In genomic region chr4:2940267-2941137, GRCh38 we compare ENCODE assay signal across 14 cellular contexts. TPM values are rescaled to one million over a fixed set of nuclear protein-coding genes. Genes with fewer than 3 reads are reported as not detected.
DNase-seq lines count a peak whose midpoint lies in the region; ATAC-seq and TF ChIP-seq lines count a peak whose summit lies in the region.
"Had no signal": no experiment of that assay in that cellular context is flagged by ENCODE, and none has a peak within 500 bp of the region (broad histone marks: within the 10 kb centered on the region; RNA-seq: fewer than 3 reads in every experiment).

No MANE protein-coding gene starts in this region.

- DNase-seq in activated naive CD4-positive, alpha-beta T cell treated with anti-CD3 and anti-CD28 coated beads for 36 hours = no peak
- no peak for DNase-seq in activated naive CD4-positive, alpha-beta T cell treated with Interleukin-2 at 50 U/mL for 16 hours
- DNase-seq in WTC11 (ENCODE audit: low spot score) (no peak), left kidney (ENCODE audit: low read depth, low spot score) (peak; percentile 32), HPDE6-E6E7 (ENCODE audit: extremely low spot score) (no peak), DMS153 (lab: John Stamatoyannopoulos, UW) (no peak), NOMO-1 treated with DMSO at 0.1 percent for 48 hours (lab: John Stamatoyannopoulos, UW; ENCODE audit: unreplicated experiment) (no peak)
- DNase-seq in stimulated activated naive B cell treated with anti-CD40 and anti-IgM and Interleukin-4, amounts not matched to agents 10 μg/mL and 1 μg/mL and 100 μg/mL, for 72 hours = no peak
- DNase-seq: amniotic stem cell, cortex of kidney, NCI-H187, T-helper 1 cell had no signal

- no peak overlapping the region for H3K4me3 Mint-ChIP-seq in activated naive CD4-positive, alpha-beta T cell treated with anti-CD3 and anti-CD28 coated beads for 36 hours
- no peak overlapping the region for H3K4me3 Mint-ChIP-seq in WTC11
- H3K4me3 Mint-ChIP-seq in stimulated activated naive B cell treated with anti-CD40 and anti-IgM and Interleukin-4, amounts not matched to agents 10 μg/mL and 1 μg/mL and 100 μg/mL, for 72 hours = no peak overlapping the region
- H3K4me3 Mint-ChIP-seq: nephron had no signal

- intact Hi-C loops in activated naive CD4-positive, alpha-beta T cell treated with anti-CD3 and anti-CD28 coated beads for 36 hours (cut with micrococcal nuclease) = no loop called here

- POLR2A ChIA-PET in WTC11 (lab: Charles Lee) = interaction anchor here (1.0 kb wide), 1 partner anchor 17 kb away, joined by 3 read pairs; no protein-coding TSS in a partner anchor

- no peaks in the 10 kb centered on the region for H3K27me3 Mint-ChIP-seq in activated naive CD4-positive, alpha-beta T cell treated with anti-CD3 and anti-CD28 coated beads for 36 hours (ENCODE audit: low read depth)
- H3K27me3 Mint-ChIP-seq in WTC11 (ENCODE audit: low read depth) = no peaks in the 10 kb centered on the region
- no peaks in the 10 kb centered on the region for H3K27me3 Mint-ChIP-seq in stimulated activated naive B cell treated with anti-CD40 and anti-IgM and Interleukin-4, amounts not matched to agents 10 μg/mL and 1 μg/mL and 100 μg/mL, for 72 hours

- no peak for TF ChIP-seq CTCF in WTC11 (IDR thresholded peaks at IDR 0.05)

- CTCF ChIA-PET in activated naive CD4-positive, alpha-beta T cell treated with anti-CD3 and anti-CD28 coated beads for 36 hours (lab: Charles Lee) = interaction anchor here (0.7 kb wide), 1 partner anchor 13 kb away, joined by 3 read pairs; no protein-coding TSS in a partner anchor
- CTCF ChIA-PET in WTC11 (lab: Charles Lee) = no interaction called here

- H3K36me3 Mint-ChIP-seq in activated naive CD4-positive, alpha-beta T cell treated with anti-CD3 and anti-CD28 coated beads for 36 hours (ENCODE audit: low read depth) = peaks cover 49% of the 10 kb centered on the region
- H3K36me3 Mint-ChIP-seq in WTC11 = peaks cover 56% of the 10 kb centered on the region
- peaks cover 61 to 79% of the 10 kb centered on the region in 2 donors for H3K36me3 Mint-ChIP-seq in stimulated activated naive B cell treated with anti-CD40 and anti-IgM and Interleukin-4, amounts not matched to agents 10 μg/mL and 1 μg/mL and 100 μg/mL, for 72 hours

- no peak for ATAC-seq in WTC11
- ATAC-seq in stimulated activated naive B cell treated with anti-CD40 and anti-IgM and Interleukin-4, amounts not matched to agents 10 μg/mL and 1 μg/mL and 100 μg/mL, for 72 hours (replicated peaks) = no peak
- ATAC-seq: left lung had no signal

- peaks cover 37% of the 10 kb centered on the region for H3K4me1 Mint-ChIP-seq in activated naive CD4-positive, alpha-beta T cell treated with anti-CD3 and anti-CD28 coated beads for 36 hours (ENCODE audit: low read depth)
- H3K4me1 Mint-ChIP-seq in WTC11 = peaks cover 19% of the 10 kb centered on the region
- peaks cover 28 to 47% of the 10 kb centered on the region in 2 donors for H3K4me1 Mint-ChIP-seq in stimulated activated naive B cell treated with anti-CD40 and anti-IgM and Interleukin-4, amounts not matched to agents 10 μg/mL and 1 μg/mL and 100 μg/mL, for 72 hours

- H3K27ac Mint-ChIP-seq in activated naive CD4-positive, alpha-beta T cell treated with anti-CD3 and anti-CD28 coated beads for 36 hours = peak overlapping the region; percentile 65
- no peak overlapping the region; the same call in 1 of the 2 replicates for H3K27ac Mint-ChIP-seq in WTC11
- H3K27ac Mint-ChIP-seq in stimulated activated naive B cell treated with anti-CD40 and anti-IgM and Interleukin-4, amounts not matched to agents 10 μg/mL and 1 μg/mL and 100 μg/mL, for 72 hours = peak overlapping the region; percentile 82
- H3K27ac Mint-ChIP-seq: nephron had no signal

- H3K9me3 Mint-ChIP-seq in activated naive CD4-positive, alpha-beta T cell treated with anti-CD3 and anti-CD28 coated beads for 36 hours = no peaks in the 10 kb centered on the region
- no peaks in the 10 kb centered on the region for H3K9me3 Mint-ChIP-seq in WTC11
- H3K9me3 Mint-ChIP-seq in stimulated activated naive B cell treated with anti-CD40 and anti-IgM and Interleukin-4, amounts not matched to agents 10 μg/mL and 1 μg/mL and 100 μg/mL, for 72 hours = no peaks in the 10 kb centered on the region
- H3K9me3 Mint-ChIP-seq: nephron had no signal

TF ChIP-seq in WTC11, 78 proteins besides CTCF, POLR2A, EP300 and RAD21:
- TF ChIP-seq RELA (CRISPR knock-in tag; IDR thresholded peaks at IDR 0.05; ENCODE audit: borderline replicate concordance) = no peak
- TF ChIP-seq JUN (CRISPR knock-in tag; IDR thresholded peaks at IDR 0.05) = peak; percentile 26; the same call in 1 of the 2 replicates

RNA-seq across cellular contexts. Expression of gene NOP14, which starts 22.7 kb away (rescaled TPM):
- 10 to 100 TPM; 48.3 to 55.1 TPM for total RNA-seq in activated naive CD4-positive, alpha-beta T cell treated with anti-CD3 and anti-CD28 coated beads for 36 hours
- total RNA-seq in WTC11 (2021) = 33.9 to 39.1 TPM (median 35.7 TPM) in 3 replicates

RNA-seq across cellular contexts. Expression of gene GRK4, which starts 22.9 kb away (rescaled TPM):
- total RNA-seq in activated naive CD4-positive, alpha-beta T cell treated with anti-CD3 and anti-CD28 coated beads for 36 hours = 1 to 10 TPM; 1.3 to 2.1 TPM
- total RNA-seq in WTC11 (2021) = 1.4 to 3.5 TPM (median 1.6 TPM) in 3 replicates
